ENCODE assay signal across 1 cellular context in the genomic region with DNA sequence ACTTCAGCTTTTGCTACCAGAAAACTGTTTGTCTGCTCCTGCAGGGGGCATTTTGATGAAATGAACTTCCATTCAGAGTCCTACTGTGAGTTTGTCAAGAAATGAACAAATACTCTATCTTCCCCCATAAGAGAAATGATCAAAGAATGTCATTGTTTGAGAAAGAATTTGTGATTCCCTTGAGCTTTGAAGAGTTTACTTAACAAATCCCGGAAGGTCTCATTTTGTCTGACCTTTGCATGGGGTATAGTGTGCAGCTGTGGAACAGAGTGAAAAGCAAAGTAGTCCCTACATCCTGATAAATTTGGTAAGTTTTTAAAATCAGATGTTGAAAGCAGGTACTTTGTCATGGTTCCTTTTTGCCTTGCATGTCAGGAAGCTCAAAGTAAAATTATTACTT.
TF ChIP-seq lines count a peak whose summit lies in the region.

No MANE protein-coding gene starts in this region.

TF ChIP-seq in A549, 52 proteins besides CTCF, POLR2A, EP300 and RAD21 (continued from another document):
- no peak for TF ChIP-seq MYC (IDR thresholded peaks at IDR 0.05; ENCODE audit: borderline replicate concordance, low read length)
- no peak for TF ChIP-seq ESRRA (IDR thresholded peaks at IDR 0.05; ENCODE audit: borderline replicate concordance, low read length)
- no peak for TF ChIP-seq GATA3 (IDR thresholded peaks at IDR 0.05; ENCODE audit: borderline replicate concordance)
- TF ChIP-seq, protein P1, sequence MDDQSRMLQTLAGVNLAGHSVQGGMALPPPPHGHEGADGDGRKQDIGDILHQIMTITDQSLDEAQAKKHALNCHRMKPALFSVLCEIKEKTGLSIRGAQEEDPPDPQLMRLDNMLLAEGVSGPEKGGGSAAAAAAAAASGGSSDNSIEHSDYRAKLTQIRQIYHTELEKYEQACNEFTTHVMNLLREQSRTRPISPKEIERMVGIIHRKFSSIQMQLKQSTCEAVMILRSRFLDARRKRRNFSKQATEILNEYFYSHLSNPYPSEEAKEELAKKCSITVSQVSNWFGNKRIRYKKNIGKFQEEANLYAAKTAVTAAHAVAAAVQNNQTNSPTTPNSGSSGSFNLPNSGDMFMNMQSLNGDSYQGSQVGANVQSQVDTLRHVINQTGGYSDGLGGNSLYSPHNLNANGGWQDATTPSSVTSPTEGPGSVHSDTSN (IDR thresholded peaks at IDR 0.05) = no peak
- TF ChIP-seq CBX2 (IDR thresholded peaks at IDR 0.05; ENCODE audit: borderline replicate concordance, low read depth) = no peak
- TF ChIP-seq HEYL (CRISPR knock-in tag; IDR thresholded peaks at IDR 0.05) = no peak
- no peak for TF ChIP-seq TFCP2L1 (CRISPR knock-in tag; IDR thresholded peaks at IDR 0.05)
- no peak for TF ChIP-seq POLR2AphosphoS2 (conservative IDR thresholded peaks at IDR 0.05; ENCODE audit: low read length)
- TF ChIP-seq JUNB (IDR thresholded peaks at IDR 0.05) = no peak
- no peak for TF ChIP-seq RCOR1 (IDR thresholded peaks at IDR 0.05; ENCODE audit: low read depth, low read length)
- TF ChIP-seq, protein P2, sequence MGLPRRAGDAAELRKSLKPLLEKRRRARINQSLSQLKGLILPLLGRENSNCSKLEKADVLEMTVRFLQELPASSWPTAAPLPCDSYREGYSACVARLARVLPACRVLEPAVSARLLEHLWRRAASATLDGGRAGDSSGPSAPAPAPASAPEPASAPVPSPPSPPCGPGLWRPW (IDR thresholded peaks at IDR 0.05) = no peak
- TF ChIP-seq HOXB13 (CRISPR knock-in tag; IDR thresholded peaks at IDR 0.05; ENCODE audit: low read depth) = no peak
- no peak for TF ChIP-seq HOXA7 (CRISPR knock-in tag; IDR thresholded peaks at IDR 0.05)
- TF ChIP-seq, protein P3, sequence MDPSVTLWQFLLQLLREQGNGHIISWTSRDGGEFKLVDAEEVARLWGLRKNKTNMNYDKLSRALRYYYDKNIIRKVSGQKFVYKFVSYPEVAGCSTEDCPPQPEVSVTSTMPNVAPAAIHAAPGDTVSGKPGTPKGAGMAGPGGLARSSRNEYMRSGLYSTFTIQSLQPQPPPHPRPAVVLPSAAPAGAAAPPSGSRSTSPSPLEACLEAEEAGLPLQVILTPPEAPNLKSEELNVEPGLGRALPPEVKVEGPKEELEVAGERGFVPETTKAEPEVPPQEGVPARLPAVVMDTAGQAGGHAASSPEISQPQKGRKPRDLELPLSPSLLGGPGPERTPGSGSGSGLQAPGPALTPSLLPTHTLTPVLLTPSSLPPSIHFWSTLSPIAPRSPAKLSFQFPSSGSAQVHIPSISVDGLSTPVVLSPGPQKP (IDR thresholded peaks at IDR 0.05; ENCODE audit: low read depth, low read length) = no peak
